Comparison of ENCODE assay signal across 9 cellular contexts in genomic region chr7:137953043-137953691, GRCh38. TPM values are rescaled to one million over a fixed set of nuclear protein-coding genes. Genes with fewer than 3 reads are reported as not detected.
DNase-seq lines count a peak whose midpoint lies in the region; ATAC-seq and TF ChIP-seq lines count a peak whose summit lies in the region.
"Had no signal": no experiment of that assay in that cellular context is flagged by ENCODE, and none has a peak within 500 bp of the region (broad histone marks: within the 10 kb centered on the region; RNA-seq: fewer than 3 reads in every experiment).

No MANE protein-coding gene starts in this region.

- no peaks in the 10 kb centered on the region for H3K9me3 ChIP-seq in HEK293 (ENCODE audit: control insufficient read depth, insufficient read depth, low read depth, low read length)
- H3K9me3 ChIP-seq in thoracic aorta: no peaks in the 10 kb centered on the region

- H3K4me1 Mint-ChIP-seq in activated CD8-positive, alpha-beta T cell treated with anti-CD3 and anti-CD28 coated beads for 36 hours (ENCODE audit: low read depth): peaks cover 9% of the 10 kb centered on the region

- POLR2A ChIA-PET in HEK293 (lab: Yijun Ruan, JAX): interaction anchor here (0.6 to 1.4 kb wide), 4 partner anchors 13 to 442 kb away, joined by 3 to 6 read pairs (median 3); no protein-coding TSS in a partner anchor
- POLR2A ChIA-PET in activated CD8-positive, alpha-beta T cell treated with anti-CD3 and anti-CD28 coated beads for 36 hours (lab: Charles Lee): interaction anchor here (0.6 kb wide), 1 partner anchor 18 kb away, joined by 3 read pairs; no protein-coding TSS in a partner anchor

- no peak overlapping the region for H3K27ac Mint-ChIP-seq in activated CD8-positive, alpha-beta T cell treated with anti-CD3 and anti-CD28 coated beads for 36 hours
- H3K27ac Mint-ChIP-seq: naive thymus-derived CD4-positive, alpha-beta T cell had no signal

- H3K4me3 ChIP-seq in HEK293 (ENCODE audit: low read depth, low read length) (no peak overlapping the region), thoracic aorta (peak overlapping the region; percentile 23)

- ATAC-seq in thoracic aorta (ENCODE audit: insufficient number of reproducible peaks, low FRiP score, low read depth) (no peak), GM19397 (IDR thresholded peaks at IDR 0.05; ENCODE audit: unreplicated experiment) (no peak)
- ATAC-seq in activated CD8-positive, alpha-beta T cell treated with anti-CD3 and anti-CD28 coated beads for 36 hours: no peak
- ATAC-seq: naive thymus-derived CD4-positive, alpha-beta T cell had no signal

- peaks cover 4% of the 10 kb centered on the region for H3K36me3 Mint-ChIP-seq in activated CD8-positive, alpha-beta T cell treated with anti-CD3 and anti-CD28 coated beads for 36 hours (ENCODE audit: low read depth)

- no peak overlapping the region for H3K27ac ChIP-seq in HEK293 (ENCODE audit: extremely low read depth, low read depth, low read length)
- peak overlapping the region; percentile 62 to 82 for H3K27ac ChIP-seq in thoracic aorta

- H3K4me1 ChIP-seq in HEK293 (ENCODE audit: control insufficient read depth, insufficient read depth, low read length): 0 out of 2 replicates have a peak, but pooled peaks cover 4% of the 10 kb centered on the region
- peaks cover 51 to 96% of the 10 kb centered on the region in 2 donors for H3K4me1 ChIP-seq in thoracic aorta (ENCODE audit: control insufficient read depth in 1 of 2, low read depth in 2 of 2)

- H3K36me3 ChIP-seq in HEK293 (ENCODE audit: control insufficient read depth in 2 of 2, insufficient read depth in 1 of 2, low read length in 2 of 2) (peaks cover 0 to 3% of the 10 kb centered on the region in 2 experiments; a peak in 1 of 3 replicates), thoracic aorta (no peaks in the 10 kb centered on the region)

- H3K27me3 ChIP-seq in thoracic aorta (replicated peaks; ENCODE audit: insufficient read depth): no peaks in the 10 kb centered on the region

- H3K4me3 Mint-ChIP-seq in activated CD8-positive, alpha-beta T cell treated with anti-CD3 and anti-CD28 coated beads for 36 hours: no peak overlapping the region
- H3K4me3 Mint-ChIP-seq: naive thymus-derived CD4-positive, alpha-beta T cell had no signal

- DNase-seq in amniotic epithelial cell (ENCODE audit: low read depth): peak; percentile 99
- DNase-seq in islet precursor cell: peak; percentile 77
- DNase-seq in thoracic aorta (ENCODE audit: low spot score): no peak
- no peak for DNase-seq in activated CD8-positive, alpha-beta T cell treated with anti-CD3 and anti-CD28 coated beads for 36 hours
- DNase-seq in globus pallidus (ENCODE audit: low spot score): no peak
- DNase-seq: central memory CD4-positive, alpha-beta T cell; naive thymus-derived CD4-positive, alpha-beta T cell had no signal

- intact Hi-C loops in activated CD8-positive, alpha-beta T cell treated with anti-CD3 and anti-CD28 coated beads for 36 hours (cut with micrococcal nuclease): no loop called here

- no peaks in the 10 kb centered on the region for H3K9me3 Mint-ChIP-seq in activated CD8-positive, alpha-beta T cell treated with anti-CD3 and anti-CD28 coated beads for 36 hours
- H3K9me3 Mint-ChIP-seq: naive thymus-derived CD4-positive, alpha-beta T cell had no signal

- no peaks in the 10 kb centered on the region for H3K27me3 Mint-ChIP-seq in activated CD8-positive, alpha-beta T cell treated with anti-CD3 and anti-CD28 coated beads for 36 hours
- H3K27me3 Mint-ChIP-seq: naive thymus-derived CD4-positive, alpha-beta T cell had no signal

- TF ChIP-seq CTCF in HEK293 (tag by site-specific recombination; IDR thresholded peaks at IDR 0.05) (no peak), thoracic aorta (IDR thresholded peaks at IDR 0.05) (no peak)
- no peak for TF ChIP-seq CTCF in activated CD8-positive, alpha-beta T cell treated with anti-CD3 and anti-CD28 coated beads for 36 hours (IDR thresholded peaks at IDR 0.05)

- CTCF ChIA-PET in HEK293 (lab: Yijun Ruan, JAX): interaction anchor here (0.7 to 1.5 kb wide), 2 partner anchors 49 to 50 kb away, joined by 3 to 11 read pairs; no protein-coding TSS in a partner anchor
- CTCF ChIA-PET in activated CD8-positive, alpha-beta T cell treated with anti-CD3 and anti-CD28 coated beads for 36 hours (lab: Charles Lee): interaction anchor here (1.1 kb wide), 1 partner anchor 49 kb away, joined by 5 read pairs; no protein-coding TSS in a partner anchor

TF ChIP-seq in HEK293, 187 proteins besides CTCF, POLR2A, EP300 and RAD21 (continues in another document):
- TF ChIP-seq ZBTB10 (tag by site-specific recombination; IDR thresholded peaks at IDR 0.05): no peak
- TF ChIP-seq ZNF670 (tag by site-specific recombination; IDR thresholded peaks at IDR 0.05; ENCODE audit: low read depth): no peak
- TF ChIP-seq ZNF530 (tag by site-specific recombination; IDR thresholded peaks at IDR 0.05; ENCODE audit: low read depth): no peak
- TF ChIP-seq ZNF488 (tag by site-specific recombination; IDR thresholded peaks at IDR 0.05): no peak
- peak; percentile 41; the same call in 1 of the 2 replicates for TF ChIP-seq ZIC2 (tag by site-specific recombination; IDR thresholded peaks at IDR 0.05)
- TF ChIP-seq ZBTB6 (tag by site-specific recombination; IDR thresholded peaks at IDR 0.05): no peak; the same call in 1 of the 2 replicates
- TF ChIP-seq ZNF341 (tag by site-specific recombination; IDR thresholded peaks at IDR 0.05; ENCODE audit: low read depth): no peak
- no peak for TF ChIP-seq ZNF664 (tag by site-specific recombination; IDR thresholded peaks at IDR 0.05)
- no peak for TF ChIP-seq ZNF24 (tag by site-specific recombination; IDR thresholded peaks at IDR 0.05)
- TF ChIP-seq ZNF169 (tag by site-specific recombination; IDR thresholded peaks at IDR 0.05): no peak
- no peak for TF ChIP-seq ZFP41 (tag by site-specific recombination; IDR thresholded peaks at IDR 0.05; ENCODE audit: borderline replicate concordance)
- TF ChIP-seq ATF2 (tag by site-specific recombination; IDR thresholded peaks at IDR 0.05; ENCODE audit: low read depth): no peak
- TF ChIP-seq HOXA7 (CRISPR knock-in tag; IDR thresholded peaks at IDR 0.05; ENCODE audit: borderline replicate concordance): no peak
- no peak for TF ChIP-seq ZNF433 (tag by site-specific recombination; IDR thresholded peaks at IDR 0.05; ENCODE audit: low read depth)
- no peak for TF ChIP-seq ZSCAN23 (tag by site-specific recombination; IDR thresholded peaks at IDR 0.05)
- TF ChIP-seq GLI2 (tag by site-specific recombination; IDR thresholded peaks at IDR 0.05; ENCODE audit: borderline replicate concordance, low read depth): peak; percentile 86

RNA-seq across cellular contexts. Expression of gene CREB3L2, which starts 48.7 kb away (rescaled TPM):
- total RNA-seq in thoracic aorta: 10 to 100 TPM; 85.3 to 96.7 TPM
- total RNA-seq in activated CD8-positive, alpha-beta T cell treated with anti-CD3 and anti-CD28 coated beads for 36 hours: 10 to 100 TPM; 21.0 to 24.4 TPM

Comparison
In these comparisons a context has a peak if more than half of its experiments do, and no peak if none do; other contexts are left out.
1. DNase-seq: peak in amniotic epithelial cell (single experiment) and islet precursor cell (single experiment); none in thoracic aorta (single experiment), activated CD8-positive, alpha-beta T cell treated with anti-CD3 and anti-CD28 coated beads for 36 hours (single experiment) and globus pallidus (single experiment).